ENCODE assay signal across 1 cellular context in the genomic region with DNA sequence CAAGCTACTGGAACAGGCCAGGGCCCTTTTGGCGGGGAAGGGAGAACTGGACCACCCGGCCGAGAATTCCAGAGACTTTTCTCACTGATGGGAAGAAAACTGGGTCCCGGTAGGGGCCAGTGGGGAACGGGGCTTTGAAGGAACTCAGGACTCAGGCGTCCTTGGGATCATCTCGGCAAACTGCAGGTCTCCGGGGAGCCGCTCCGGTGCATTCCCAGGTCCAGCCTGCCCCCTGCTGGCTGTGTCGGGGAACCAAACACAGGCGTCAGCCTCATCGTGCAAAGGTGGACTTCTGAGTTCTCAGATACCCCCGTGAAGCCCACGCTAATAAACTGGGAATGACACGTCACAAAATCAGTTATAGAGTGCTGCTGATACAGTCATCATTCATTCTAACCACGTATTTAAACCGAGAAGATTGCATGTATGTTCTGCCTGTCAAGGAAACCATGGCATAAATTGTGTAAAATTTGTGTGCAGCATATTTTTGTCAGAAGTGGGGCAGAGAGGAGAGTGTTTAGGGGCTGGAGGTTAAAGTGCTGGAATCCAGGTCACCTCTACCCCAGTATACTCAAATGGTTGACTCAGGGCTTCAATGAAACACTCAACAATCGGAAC.
TF ChIP-seq lines count a peak whose summit lies in the region.

No MANE protein-coding gene starts in this region.

TF ChIP-seq in HCT116, 20 proteins besides CTCF, POLR2A, EP300 and RAD21 (continued from another document):
- TF ChIP-seq, protein P1, sequence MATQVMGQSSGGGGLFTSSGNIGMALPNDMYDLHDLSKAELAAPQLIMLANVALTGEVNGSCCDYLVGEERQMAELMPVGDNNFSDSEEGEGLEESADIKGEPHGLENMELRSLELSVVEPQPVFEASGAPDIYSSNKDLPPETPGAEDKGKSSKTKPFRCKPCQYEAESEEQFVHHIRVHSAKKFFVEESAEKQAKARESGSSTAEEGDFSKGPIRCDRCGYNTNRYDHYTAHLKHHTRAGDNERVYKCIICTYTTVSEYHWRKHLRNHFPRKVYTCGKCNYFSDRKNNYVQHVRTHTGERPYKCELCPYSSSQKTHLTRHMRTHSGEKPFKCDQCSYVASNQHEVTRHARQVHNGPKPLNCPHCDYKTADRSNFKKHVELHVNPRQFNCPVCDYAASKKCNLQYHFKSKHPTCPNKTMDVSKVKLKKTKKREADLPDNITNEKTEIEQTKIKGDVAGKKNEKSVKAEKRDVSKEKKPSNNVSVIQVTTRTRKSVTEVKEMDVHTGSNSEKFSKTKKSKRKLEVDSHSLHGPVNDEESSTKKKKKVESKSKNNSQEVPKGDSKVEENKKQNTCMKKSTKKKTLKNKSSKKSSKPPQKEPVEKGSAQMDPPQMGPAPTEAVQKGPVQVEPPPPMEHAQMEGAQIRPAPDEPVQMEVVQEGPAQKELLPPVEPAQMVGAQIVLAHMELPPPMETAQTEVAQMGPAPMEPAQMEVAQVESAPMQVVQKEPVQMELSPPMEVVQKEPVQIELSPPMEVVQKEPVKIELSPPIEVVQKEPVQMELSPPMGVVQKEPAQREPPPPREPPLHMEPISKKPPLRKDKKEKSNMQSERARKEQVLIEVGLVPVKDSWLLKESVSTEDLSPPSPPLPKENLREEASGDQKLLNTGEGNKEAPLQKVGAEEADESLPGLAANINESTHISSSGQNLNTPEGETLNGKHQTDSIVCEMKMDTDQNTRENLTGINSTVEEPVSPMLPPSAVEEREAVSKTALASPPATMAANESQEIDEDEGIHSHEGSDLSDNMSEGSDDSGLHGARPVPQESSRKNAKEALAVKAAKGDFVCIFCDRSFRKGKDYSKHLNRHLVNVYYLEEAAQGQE (IDR thresholded peaks at IDR 0.05; ENCODE audit: low read depth) = no peak
- no peak for TF ChIP-seq FOSL1 (IDR thresholded peaks at IDR 0.05; ENCODE audit: low read depth)
- TF ChIP-seq EZH2phosphoT487 (IDR thresholded peaks at IDR 0.05; ENCODE audit: borderline replicate concordance) = no peak
- TF ChIP-seq TCF7L2 (IDR thresholded peaks at IDR 0.05; ENCODE audit: borderline replicate concordance, extremely low read depth, insufficient read depth, insufficient read length) = no peak
TF ChIP-seq in HCT116: peak in this region for 0.
